In genomic region chr2:74834806-74835755, GRCh38 we compare ENCODE assay signal across 1 cellular context.
TF ChIP-seq lines count a peak whose summit lies in the region.

No MANE protein-coding gene starts in this region.

TF ChIP-seq in HepG2, 621 proteins besides CTCF, POLR2A, EP300 and RAD21 (continued from another document and continues in another):
- TF ChIP-seq ZNF784 (CRISPR knock-in tag; IDR thresholded peaks at IDR 0.05; ENCODE audit: borderline replicate concordance) (peak; percentile 67; the same call in 1 of the 2 replicates), DPF2 (CRISPR knock-in tag; IDR thresholded peaks at IDR 0.05; ENCODE audit: borderline replicate concordance, low read depth) (no peak), ZNF512 (CRISPR knock-in tag; IDR thresholded peaks at IDR 0.05) (no peak), ZNF33A (CRISPR knock-in tag; IDR thresholded peaks at IDR 0.05; ENCODE audit: borderline replicate concordance) (no peak), ZBTB42 (CRISPR knock-in tag; IDR thresholded peaks at IDR 0.05) (peak; percentile 55; the same call in 1 of the 2 replicates), ETV6 (CRISPR knock-in tag; conservative IDR thresholded peaks at IDR 0.05) (peak; percentile 86), HDAC2 (CRISPR knock-in tag; IDR thresholded peaks at IDR 0.05) (no peak; the same call in 1 of the 2 replicates), STAT5B (CRISPR knock-in tag; IDR thresholded peaks at IDR 0.05) (no peak), REXO4 (CRISPR knock-in tag; IDR thresholded peaks at IDR 0.05; ENCODE audit: borderline replicate concordance) (no peak), NPAS2 (CRISPR knock-in tag; IDR thresholded peaks at IDR 0.05; ENCODE audit: borderline replicate concordance) (no peak), FOXM1 (CRISPR knock-in tag; IDR thresholded peaks at IDR 0.05) (no peak), ZNF207 (IDR thresholded peaks at IDR 0.05; ENCODE audit: borderline replicate concordance) (no peak), CHD2 (IDR thresholded peaks at IDR 0.05; ENCODE audit: low read depth, low read length) (no peak), MTF2 (CRISPR knock-in tag; IDR thresholded peaks at IDR 0.05; ENCODE audit: borderline replicate concordance) (peak; percentile 92; the same call in 1 of the 2 replicates), PLRG1 (conservative IDR thresholded peaks at IDR 0.05) (no peak), ZNF546 (CRISPR knock-in tag; conservative IDR thresholded peaks at IDR 0.05) (no peak), ZNF777 (CRISPR knock-in tag; IDR thresholded peaks at IDR 0.05) (no peak), HES4 (CRISPR knock-in tag; IDR thresholded peaks at IDR 0.05; ENCODE audit: borderline replicate concordance) (peak; percentile 57; the same call in 1 of the 2 replicates), GZF1 (CRISPR knock-in tag; IDR thresholded peaks at IDR 0.05) (no peak), SMYD3 (CRISPR knock-in tag; IDR thresholded peaks at IDR 0.05) (no peak), ZNF781 (CRISPR knock-in tag; IDR thresholded peaks at IDR 0.05; ENCODE audit: borderline replicate concordance, not compliant biosample characterization) (peak; percentile 19), HDAC1 (CRISPR knock-in tag; IDR thresholded peaks at IDR 0.05) (peak; percentile 96), BRF2 (CRISPR knock-in tag; IDR thresholded peaks at IDR 0.05) (peak; percentile 22; the same call in 1 of the 2 replicates), THRA (CRISPR knock-in tag; IDR thresholded peaks at IDR 0.05; ENCODE audit: borderline replicate concordance) (peak; percentile 10; the same call in 1 of the 2 replicates), IKZF5 (CRISPR knock-in tag; IDR thresholded peaks at IDR 0.05) (no peak), ZNF331 (CRISPR knock-in tag; IDR thresholded peaks at IDR 0.05) (no peak), ZFP62 (CRISPR knock-in tag; IDR thresholded peaks at IDR 0.05) (0 out of 2 replicates have a peak, but pooled peaks have one; percentile 32), ZFP36 (IDR thresholded peaks at IDR 0.05; ENCODE audit: borderline replicate concordance, low read depth, low read length, partially characterized antibody) (no peak), PTBP1 (IDR thresholded peaks at IDR 0.05; ENCODE audit: low read depth, low read length, poor library complexity, severe bottlenecking) (peak; percentile 47), PAWR (CRISPR knock-in tag; IDR thresholded peaks at IDR 0.05; ENCODE audit: borderline replicate concordance) (no peak), RFX3 (CRISPR knock-in tag; IDR thresholded peaks at IDR 0.05) (no peak), ZNF234 (CRISPR knock-in tag; conservative IDR thresholded peaks at IDR 0.05) (no peak; the same call in 1 of the 2 replicates), GABPB1 (CRISPR knock-in tag; IDR thresholded peaks at IDR 0.05) (peak; percentile 91), ZFP90 (CRISPR knock-in tag; IDR thresholded peaks at IDR 0.05; ENCODE audit: borderline replicate concordance) (no peak; the same call in 1 of the 2 replicates), ZNF335 (CRISPR knock-in tag; IDR thresholded peaks at IDR 0.05) (no peak), ZNF652 (CRISPR knock-in tag; IDR thresholded peaks at IDR 0.05; ENCODE audit: borderline replicate concordance, low read depth) (peak; percentile 85), ZNF253 (CRISPR knock-in tag; IDR thresholded peaks at IDR 0.05; ENCODE audit: borderline replicate concordance) (peak; percentile 11; the same call in 1 of the 2 replicates), GPN1 (CRISPR knock-in tag; IDR thresholded peaks at IDR 0.05; ENCODE audit: borderline replicate concordance) (no peak), NR0B2 (CRISPR knock-in tag; IDR thresholded peaks at IDR 0.05) (peak; percentile 98; the same call in 1 of the 2 replicates), ZNF281 (CRISPR knock-in tag; IDR thresholded peaks at IDR 0.05; ENCODE audit: borderline replicate concordance) (peak; percentile 32; the same call in 1 of the 2 replicates), FOXC1 (CRISPR knock-in tag; IDR thresholded peaks at IDR 0.05; ENCODE audit: borderline replicate concordance) (peak; percentile 78), TP53 (CRISPR knock-in tag; conservative IDR thresholded peaks at IDR 0.05) (0 out of 2 replicates have a peak, but pooled peaks have one; percentile 40), RXRB (CRISPR knock-in tag; IDR thresholded peaks at IDR 0.05; ENCODE audit: borderline replicate concordance) (peak; percentile 19; the same call in 1 of the 2 replicates), NFE2 (CRISPR knock-in tag; IDR thresholded peaks at IDR 0.05) (no peak), ZNF577 (CRISPR knock-in tag; IDR thresholded peaks at IDR 0.05; ENCODE audit: borderline replicate concordance, low read depth) (no peak), SATB2 (CRISPR knock-in tag; IDR thresholded peaks at IDR 0.05) (no peak), TFDP1 (CRISPR knock-in tag; IDR thresholded peaks at IDR 0.05; ENCODE audit: borderline replicate concordance) (peak; percentile 55; the same call in 1 of the 2 replicates), KDM4B (CRISPR knock-in tag; IDR thresholded peaks at IDR 0.05) (peak; percentile 68; the same call in 1 of the 2 replicates), NFRKB (IDR thresholded peaks at IDR 0.05) (no peak), POGZ (CRISPR knock-in tag; IDR thresholded peaks at IDR 0.05) (peak; percentile 63; the same call in 1 of the 2 replicates), PHB2 (IDR thresholded peaks at IDR 0.05; ENCODE audit: partially characterized antibody) (no peak), NR2C2 (CRISPR knock-in tag; IDR thresholded peaks at IDR 0.05; ENCODE audit: borderline replicate concordance) (peak; percentile 93), BHLHE40 (IDR thresholded peaks at IDR 0.05; ENCODE audit: low read length) (peak; percentile 20), ZSCAN29 (CRISPR knock-in tag; conservative IDR thresholded peaks at IDR 0.05) (no peak), ZBTB26 (CRISPR knock-in tag; IDR thresholded peaks at IDR 0.05; ENCODE audit: borderline replicate concordance) (no peak), SYNCRIP (IDR thresholded peaks at IDR 0.05; ENCODE audit: insufficient read depth, low read depth, low read length) (no peak), CBFB (CRISPR knock-in tag; IDR thresholded peaks at IDR 0.05) (peak; percentile 76), HOMEZ (CRISPR knock-in tag; IDR thresholded peaks at IDR 0.05; ENCODE audit: low read depth) (no peak), ZNF564 (CRISPR knock-in tag; IDR thresholded peaks at IDR 0.05) (no peak; the same call in 1 of the 2 replicates), ATF1 (CRISPR knock-in tag; IDR thresholded peaks at IDR 0.05) (no peak), ZNF761 (CRISPR knock-in tag; conservative IDR thresholded peaks at IDR 0.05) (0 out of 2 replicates have a peak, but pooled peaks have one; percentile 8), ZNF230 (CRISPR knock-in tag; IDR thresholded peaks at IDR 0.05) (peak; percentile 55; the same call in 1 of the 2 replicates), ZNF766 (CRISPR knock-in tag; IDR thresholded peaks at IDR 0.05; ENCODE audit: borderline replicate concordance) (no peak)
